In genomic region chr22:33519140-33519973, GRCh38 we compare ENCODE assay signal across 7 cellular contexts.
DNase-seq lines count a peak whose midpoint lies in the region; ATAC-seq and TF ChIP-seq lines count a peak whose summit lies in the region.

No MANE protein-coding gene starts in this region.

- intact Hi-C loops in natural killer cell (cut with micrococcal nuclease): no loop called here

- H3K4me2 ChIP-seq in neuronal stem cell (ENCODE audit: insufficient read depth, low read length, poor library complexity, severe bottlenecking): no peak overlapping the region

- peaks cover 5% of the 10 kb centered on the region in 2 donors for H3K4me1 Mint-ChIP-seq in natural killer cell

- no peaks in the 10 kb centered on the region for H3K9me3 Mint-ChIP-seq in natural killer cell

- no peak for ATAC-seq in natural killer cell

- WGBS in neuronal stem cell (ENCODE audit: extremely low coverage in 2 of 2, insufficient read length in 2 of 2, insufficient replicate concordance in 1 of 2), 2 donors: no CpG with 5 or more reads among the region's 13 CpGs

- H3K4me3 ChIP-seq in neuronal stem cell (ENCODE audit: low read length in 2 of 2): no peak overlapping the region

- H3K18ac ChIP-seq in neuronal stem cell (ENCODE audit: low read length): no peak overlapping the region

- no peaks in the 10 kb centered on the region for H3K27me3 Mint-ChIP-seq in natural killer cell (ENCODE audit: low read depth in 2 of 2)

- H3K14ac ChIP-seq in neuronal stem cell (ENCODE audit: low read length): no peak overlapping the region

- H3K9me3 ChIP-seq in neuronal stem cell (replicated peaks in 1 of 2; ENCODE audit: control insufficient read depth in 2 of 2, insufficient read depth in 1 of 2, low read depth in 1 of 2, low read length in 2 of 2): peaks cover 2 to 12% of the 10 kb centered on the region in 2 donors

- H2AK5ac ChIP-seq in neuronal stem cell (ENCODE audit: low read depth, low read length): no peak overlapping the region

- peaks cover 0 to 2% of the 10 kb centered on the region in 2 donors for H3K36me3 ChIP-seq in neuronal stem cell (replicated peaks in 1 of 2; ENCODE audit: control insufficient read depth in 2 of 2, insufficient read depth in 2 of 2, low read length in 2 of 2)

- no peak overlapping the region for H3K9ac ChIP-seq in neuronal stem cell (ENCODE audit: low read depth, low read length, poor library complexity)

- peaks cover 2 to 4% of the 10 kb centered on the region in 2 donors for H3K4me1 ChIP-seq in neuronal stem cell (ENCODE audit: control insufficient read depth in 2 of 2, insufficient read depth in 1 of 2, low read depth in 1 of 2, low read length in 2 of 2)

- H3K27ac ChIP-seq in neuronal stem cell (replicated peaks; ENCODE audit: low read length): no peak overlapping the region

- TF ChIP-seq CTCF in natural killer cell (IDR thresholded peaks at IDR 0.05): no peak

- H2BK120ac ChIP-seq in neuronal stem cell (ENCODE audit: low read depth, low read length): no peak overlapping the region

- H2AFZ ChIP-seq in neuronal stem cell (ENCODE audit: low read length): peak overlapping the region; percentile 52

- H4K8ac ChIP-seq in neuronal stem cell (ENCODE audit: low read depth, low read length): no peak overlapping the region

- no peak overlapping the region for H3K4me3 Mint-ChIP-seq in natural killer cell

- H3K27ac Mint-ChIP-seq in natural killer cell: no peak overlapping the region

- DNase-seq in Daoy (ENCODE audit: low read depth) (peak; percentile 38), HT1080 (ENCODE audit: low read depth) (peak; percentile 37), SK-N-DZ (ENCODE audit: low spot score) (peak; percentile 64), fibroblast of the conjunctiva (ENCODE audit: low read depth) (peak; percentile 26), neuronal stem cell (ENCODE audit: low spot score) (peak; percentile 71), natural killer cell (no peak)
- DNase-seq in NK-92 treated with Interleukin-12 subunit alpha and Interleukin-12 subunit beta, amount 100 ng/mL, for 24 hours (lab: John Stamatoyannopoulos, UW): no peak

- H2BK15ac ChIP-seq in neuronal stem cell (ENCODE audit: low read length): no peak overlapping the region

- H3K23ac ChIP-seq in neuronal stem cell (ENCODE audit: low read depth, low read length, poor library complexity): no peak overlapping the region

- no peak overlapping the region for H3K4ac ChIP-seq in neuronal stem cell (ENCODE audit: low read length)

- no peaks in the 10 kb centered on the region for H3K79me1 ChIP-seq in neuronal stem cell (ENCODE audit: low read depth, low read length)

- no peak overlapping the region for H4K91ac ChIP-seq in neuronal stem cell (ENCODE audit: low read depth, low read length, poor library complexity)

- H3K27me3 ChIP-seq in neuronal stem cell (ENCODE audit: control insufficient read depth in 3 of 3, insufficient read depth in 3 of 3, low read depth in 1 of 3, low read length in 3 of 3): no peaks in the 10 kb centered on the region

- no peak overlapping the region for H2BK5ac ChIP-seq in neuronal stem cell (ENCODE audit: low read length)

- no peak overlapping the region for H2BK12ac ChIP-seq in neuronal stem cell (ENCODE audit: low read length)

- H3K36me3 Mint-ChIP-seq in natural killer cell: no peaks in the 10 kb centered on the region

Comparison
In these comparisons a context has a peak if more than half of its experiments do, and no peak if none do; other contexts are left out.
1. DNase-seq: peak in Daoy (single experiment), HT1080 (single experiment), SK-N-DZ (single experiment), fibroblast of the conjunctiva (single experiment) and neuronal stem cell (single experiment); none in natural killer cell (single experiment) and NK-92 treated with Interleukin-12 subunit alpha and Interleukin-12 subunit beta, amount 100 ng/mL, for 24 hours (single experiment).